8 cellular contexts compared by ENCODE assay signal in genomic region chr13:31982540-31982939, GRCh38. TPM values are rescaled to one million over a fixed set of nuclear protein-coding genes. Genes with fewer than 3 reads are reported as not detected.
DNase-seq lines count a peak whose midpoint lies in the region; ATAC-seq and TF ChIP-seq lines count a peak whose summit lies in the region.

No MANE protein-coding gene starts in this region.

- H3K27me3 ChIP-seq in sigmoid colon (no peaks in the 10 kb centered on the region), mesendoderm (ENCODE audit: insufficient read depth, low read length, poor library complexity) (no peaks in the 10 kb centered on the region)

- H3K18ac ChIP-seq in mesendoderm (ENCODE audit: low read length) = no peak overlapping the region

- no peak overlapping the region for H2BK5ac ChIP-seq in mesendoderm (ENCODE audit: low read length)

- H2AK5ac ChIP-seq in mesendoderm (ENCODE audit: low read length) = no peak overlapping the region

- H4K8ac ChIP-seq in mesendoderm (ENCODE audit: low read depth, low read length) = no peak overlapping the region

- TF ChIP-seq CTCF in sigmoid colon (IDR thresholded peaks at IDR 0.05) = no peak

- no peak for TF ChIP-seq EP300 in sigmoid colon (IDR thresholded peaks at IDR 0.05)

- ATAC-seq in esophagus mucosa (peak; percentile 73), HG03139 (IDR thresholded peaks at IDR 0.05; ENCODE audit: unreplicated experiment) (no peak)

- H3K4me2 ChIP-seq in mesendoderm (ENCODE audit: low read length) = no peak overlapping the region

- H3K9ac ChIP-seq in mesendoderm (ENCODE audit: low read length) = no peak overlapping the region

- H3K4me3 ChIP-seq in sigmoid colon (no peak overlapping the region), mesendoderm (ENCODE audit: low read length) (no peak overlapping the region)

- H3K27ac ChIP-seq in sigmoid colon (no peak overlapping the region), mesendoderm (ENCODE audit: low read depth, low read length) (no peak overlapping the region)

- no peak overlapping the region for H3K23ac ChIP-seq in mesendoderm (ENCODE audit: low read length)

- no peak for TF ChIP-seq POLR2A in sigmoid colon (IDR thresholded peaks at IDR 0.05)

- H2BK120ac ChIP-seq in mesendoderm (ENCODE audit: low read depth, low read length) = no peak overlapping the region

- WGBS in sigmoid colon, 2 donors = 46 to 55% methylated on average over 5 of the region's 5 CpGs
- WGBS in mesendoderm (ENCODE audit: extremely low coverage, insufficient coverage, low lambda C conversion rate) = no CpG with 5 or more reads among the region's 5 CpGs

- intact Hi-C loops in sigmoid colon (cut with DNase I) = no loop called here

- no peaks in the 10 kb centered on the region for H3K9me3 ChIP-seq in sigmoid colon

- H3K79me1 ChIP-seq in mesendoderm (ENCODE audit: low read length) = no peaks in the 10 kb centered on the region

- H3K4ac ChIP-seq in mesendoderm (ENCODE audit: low read depth, low read length) = no peak overlapping the region

- H3K4me1 ChIP-seq in sigmoid colon (peaks cover 0 to 9% (median 4%) of the 10 kb centered on the region in 4 donors), mesendoderm (ENCODE audit: control insufficient read depth, low read depth, low read length) (no peaks in the 10 kb centered on the region)

- H2BK15ac ChIP-seq in mesendoderm (replicated peaks; ENCODE audit: low read depth) = no peak overlapping the region

- no peaks in the 10 kb centered on the region for H3K36me3 ChIP-seq in sigmoid colon
- no peaks in the 10 kb centered on the region for H3K36me3 ChIP-seq in mesendoderm (ENCODE audit: control insufficient read depth, insufficient read depth, low read length)

- no peak overlapping the region for H4K5ac ChIP-seq in mesendoderm (ENCODE audit: low read length)

- H3K56ac ChIP-seq in mesendoderm (ENCODE audit: low read length) = no peak overlapping the region

- DNase-seq in HS-27A (ENCODE audit: low read depth) = peak; percentile 77
- DNase-seq in OCI-M1 (lab: John Stamatoyannopoulos, UW) = peak; percentile 90
- peak; percentile 83 for DNase-seq in sigmoid colon
- no peak for DNase-seq in GM19240 (ENCODE audit: insufficient read length, low spot score)
- DNase-seq in GM19238 (ENCODE audit: insufficient read length, low spot score) = no peak
- DNase-seq in mesendoderm = no peak

- H3K79me2 ChIP-seq in mesendoderm (ENCODE audit: control insufficient read depth, insufficient read depth, low read length) = no peaks in the 10 kb centered on the region

RNA-seq across cellular contexts. Expression of gene FRY, which starts 49.0 kb away (rescaled TPM):
- 10.2 TPM for total RNA-seq in esophagus mucosa
- 100 to 1,000 TPM in 2 of 4 donors, 10 to 100 TPM in 2; 26.7 to 118 (median 87.6) TPM for total RNA-seq in sigmoid colon
- 1 to 10 TPM; 1.4 to 5.5 (median 2.4) TPM for polyA plus RNA-seq in sigmoid colon
- 0.73 TPM for polyA plus RNA-seq in mesendoderm (2013, experiment 1 of 2)
- polyA plus RNA-seq in mesendoderm (2013, experiment 2 of 2) = 0.57 TPM

Comparison
In these comparisons a context has a peak if more than half of its experiments do, and no peak if none do; other contexts are left out.
1. DNase-seq: peak in HS-27A (single experiment), OCI-M1 (single experiment) and sigmoid colon (single experiment); none in GM19240 (single experiment), GM19238 (single experiment) and mesendoderm (single experiment).